Comparison of ENCODE assay signal across 17 cellular contexts in genomic region chr4:83889802-83890201, GRCh38.
DNase-seq lines count a peak whose midpoint lies in the region; ATAC-seq, FAIRE-seq and TF ChIP-seq lines count a peak whose summit lies in the region.
"Had no signal": no experiment of that assay in that cellular context is flagged by ENCODE, and none has a peak within 500 bp of the region (broad histone marks: within the 10 kb centered on the region; RNA-seq: fewer than 3 reads in every experiment).

No MANE protein-coding gene starts in this region.

- H3K4me1 Mint-ChIP-seq in CD4-positive, alpha-beta T cell (ENCODE audit: low read depth): no peaks in the 10 kb centered on the region
- H3K4me1 Mint-ChIP-seq: CD4-positive, CD25-positive, alpha-beta regulatory T cell; naive B cell had no signal

- DNase-seq in H4 (ENCODE audit: low spot score): peak; percentile 18
- DNase-seq in PC-3: peak; percentile 73
- DNase-seq in bronchial epithelial cell (ENCODE audit: low read depth): peak; percentile 84
- DNase-seq in osteoblast (ENCODE audit: insufficient read length, low spot score, missing footprints): no peak
- no peak for DNase-seq in OCI-LY7 (ENCODE audit: low spot score)
- DNase-seq in CD4-positive, alpha-beta T cell: no peak
- DNase-seq: CD4-positive, CD25-positive, alpha-beta regulatory T cell; naive B cell; NCI-H1092; NCI-H2171 treated with DMSO at 0.1 percent for 48 hours; substantia nigra had no signal

- no peaks in the 10 kb centered on the region for H3K36me3 Mint-ChIP-seq in CD4-positive, alpha-beta T cell (ENCODE audit: low read depth)
- H3K36me3 Mint-ChIP-seq: CD4-positive, CD25-positive, alpha-beta regulatory T cell; naive B cell had no signal

- BruUV-seq in PC-3 (replicated peaks; lab: Mats Ljungman, UMichigan) (no TSS peak), OCI-LY7 (replicated peaks; lab: Mats Ljungman, UMichigan) (no TSS peak)

- no peak overlapping the region; the same call in 1 of the 2 replicates for H3K4me3 ChIP-seq in PC-3 (ENCODE audit: low read length)
- no peak overlapping the region for H3K4me3 ChIP-seq in bronchial epithelial cell (ENCODE audit: low read depth, low read length)
- peak overlapping the region; percentile 24 for H3K4me3 ChIP-seq in osteoblast (ENCODE audit: insufficient read depth, low read length)
- no peak overlapping the region for H3K4me3 ChIP-seq in OCI-LY7 (ENCODE audit: low read depth, low read length, poor library complexity, severe bottlenecking)
- H3K4me3 ChIP-seq: prostate gland had no signal

- no peaks in the 10 kb centered on the region for H3F3A ChIP-seq in PC-3 (ENCODE audit: low read length, unreplicated experiment)

- no peak overlapping the region for H3K4me3 Mint-ChIP-seq in CD4-positive, alpha-beta T cell
- H3K4me3 Mint-ChIP-seq: CD4-positive, CD25-positive, alpha-beta regulatory T cell; naive B cell had no signal

- H3K4me1 ChIP-seq in PC-3 (ENCODE audit: insufficient read depth, low read length) (peaks cover 22% of the 10 kb centered on the region), osteoblast (ENCODE audit: insufficient read depth, low read length) (peaks cover 17% of the 10 kb centered on the region), OCI-LY7 (ENCODE audit: insufficient read depth, low read length, poor library complexity, severe bottlenecking) (no peaks in the 10 kb centered on the region)
- H3K4me1 ChIP-seq: prostate gland had no signal

- H3K27me3 Mint-ChIP-seq in CD4-positive, alpha-beta T cell: no peaks in the 10 kb centered on the region

- CTCF ChIA-PET in PC-3 (lab: Charles Lee): no interaction called here
- CTCF ChIA-PET in OCI-LY7 (lab: Charles Lee; ENCODE audit: unreplicated experiment): no interaction called here
- CTCF ChIA-PET in CD4-positive, alpha-beta T cell (lab: Charles Lee): no interaction called here

- no peaks in the 10 kb centered on the region for H3K79me2 ChIP-seq in PC-3 (ENCODE audit: low read length)
- H3K79me2 ChIP-seq in osteoblast (ENCODE audit: insufficient read depth, low read length): no peaks in the 10 kb centered on the region
- no peaks in the 10 kb centered on the region for H3K79me2 ChIP-seq in OCI-LY7 (ENCODE audit: insufficient read depth, low read depth, low read length)

- H2AFZ ChIP-seq in PC-3 (ENCODE audit: low read length) (no peak overlapping the region), osteoblast (ENCODE audit: low read length) (no peak overlapping the region), OCI-LY7 (ENCODE audit: low read length) (no peak overlapping the region)

- H3K27ac ChIP-seq in PC-3 (ENCODE audit: low read length) (peak overlapping the region; percentile 53), osteoblast (ENCODE audit: low read depth, low read length) (peak overlapping the region; percentile 89), OCI-LY7 (ENCODE audit: low read depth, low read length, poor library complexity, severe bottlenecking) (no peak overlapping the region)
- H3K27ac ChIP-seq in CD4-positive, alpha-beta T cell (ENCODE audit: low read depth, low read length): no peak overlapping the region
- H3K27ac ChIP-seq: prostate gland had no signal

- H4K20me1 ChIP-seq in PC-3 (ENCODE audit: low read length): no peaks in the 10 kb centered on the region
- H4K20me1 ChIP-seq in osteoblast (ENCODE audit: insufficient read depth, low read length): no peaks in the 10 kb centered on the region
- no peaks in the 10 kb centered on the region for H4K20me1 ChIP-seq in OCI-LY7 (ENCODE audit: insufficient read depth, low read length)

- H3K9me3 ChIP-seq in PC-3 (ENCODE audit: low read length) (no peaks in the 10 kb centered on the region), osteoblast (ENCODE audit: low read depth, low read length) (no peaks in the 10 kb centered on the region), OCI-LY7 (ENCODE audit: low read length) (no peaks in the 10 kb centered on the region)
- no peaks in the 10 kb centered on the region for H3K9me3 ChIP-seq in CD4-positive, alpha-beta T cell (ENCODE audit: control insufficient read depth, low read length)
- H3K9me3 ChIP-seq: prostate gland had no signal

- H3K36me3 ChIP-seq in PC-3 (ENCODE audit: low read depth, low read length) (no peaks in the 10 kb centered on the region), bronchial epithelial cell (ENCODE audit: control insufficient read depth, insufficient read depth, low read length) (no peaks in the 10 kb centered on the region), osteoblast (ENCODE audit: insufficient read depth, low read length) (no peaks in the 10 kb centered on the region), OCI-LY7 (ENCODE audit: insufficient read depth, low read length) (no peaks in the 10 kb centered on the region)
- H3K36me3 ChIP-seq: prostate gland had no signal

- ATAC-seq in PC-3: peak; percentile 81
- ATAC-seq in HG03469 (IDR thresholded peaks at IDR 0.05; ENCODE audit: unreplicated experiment): no peak
- no peak for ATAC-seq in GM19023 (IDR thresholded peaks at IDR 0.05; ENCODE audit: unreplicated experiment)
- no peak for ATAC-seq in CD4-positive, alpha-beta T cell (ENCODE audit: poor library complexity)
- ATAC-seq: esophagus mucosa had no signal

- H3K9ac ChIP-seq in PC-3 (ENCODE audit: low read length): no peak overlapping the region

- POLR2A ChIA-PET in PC-3 (lab: Charles Lee; ENCODE audit: unreplicated experiment) (interaction anchor here (0.7 kb wide), 1 partner anchor 673 kb away, joined by 5 read pairs; no protein-coding TSS in a partner anchor), OCI-LY7 (lab: Charles Lee) (no interaction called here)
- POLR2A ChIA-PET in CD4-positive, alpha-beta T cell (lab: Charles Lee): no interaction called here

- H3K27me3 ChIP-seq in PC-3 (ENCODE audit: low read length): no peaks in the 10 kb centered on the region
- H3K27me3 ChIP-seq in bronchial epithelial cell (ENCODE audit: control insufficient read depth, insufficient read depth, low read length): no peaks in the 10 kb centered on the region
- H3K27me3 ChIP-seq in osteoblast (ENCODE audit: insufficient read depth, low read length): no peaks in the 10 kb centered on the region
- no peaks in the 10 kb centered on the region for H3K27me3 ChIP-seq in CD4-positive, alpha-beta T cell (ENCODE audit: control insufficient read depth, insufficient read depth, low read length)

- H3K4me2 ChIP-seq in PC-3 (ENCODE audit: low read length): peak overlapping the region; percentile 71
- peak overlapping the region; percentile 72 for H3K4me2 ChIP-seq in osteoblast (ENCODE audit: insufficient read depth, low read length)
- no peak overlapping the region for H3K4me2 ChIP-seq in OCI-LY7 (ENCODE audit: low read length)

- no peak for FAIRE-seq in bronchial epithelial cell (lab: Jason Lieb, UNC)
- FAIRE-seq: GM12892, TTC549 had no signal

- no peak for TF ChIP-seq CTCF in PC-3 (conservative IDR thresholded peaks at IDR 0.05; ENCODE audit: low read depth, low read length)
- no peak for TF ChIP-seq CTCF in bronchial epithelial cell (IDR thresholded peaks at IDR 0.05; ENCODE audit: insufficient read depth, low read length, severe bottlenecking)
- TF ChIP-seq CTCF in osteoblast (IDR thresholded peaks at IDR 0.05; ENCODE audit: extremely low read depth, low read depth, low read length): no peak
- TF ChIP-seq CTCF in OCI-LY7 (conservative IDR thresholded peaks at IDR 0.05; ENCODE audit: low read length): no peak
- TF ChIP-seq CTCF in CD4-positive, alpha-beta T cell (IDR thresholded peaks at IDR 0.05): no peak

- intact Hi-C loops in PC-3 (cut with micrococcal nuclease) (loop anchor here (2.0 kb wide), 1 partner anchor 37 kb away; no protein-coding TSS in a partner anchor), OCI-LY7 (cut with micrococcal nuclease; ENCODE audit: unreplicated experiment) (no loop called here)
- intact Hi-C loops in CD4-positive, alpha-beta T cell (cut with DNase I, micrococcal nuclease): no loop called here

- peaks cover 2% of the 10 kb centered on the region for H3K9me3 Mint-ChIP-seq in CD4-positive, alpha-beta T cell

- H3K27ac Mint-ChIP-seq in CD4-positive, alpha-beta T cell: no peak overlapping the region
- H3K27ac Mint-ChIP-seq: CD4-positive, CD25-positive, alpha-beta regulatory T cell; naive B cell had no signal

- H3K9me2 ChIP-seq in PC-3 (replicated peaks; ENCODE audit: low read length) (no peaks in the 10 kb centered on the region), OCI-LY7 (ENCODE audit: insufficient read depth, low read length) (no peaks in the 10 kb centered on the region)

Comparison
In these comparisons a context has a peak if more than half of its experiments do, and no peak if none do; other contexts are left out.
1. DNase-seq: peak in H4 (single experiment), PC-3 (single experiment) and bronchial epithelial cell (single experiment); none in osteoblast (single experiment), OCI-LY7 (single experiment) and CD4-positive, alpha-beta T cell (0 of 10).
2. H3K27ac ChIP-seq: peak in PC-3 (single experiment) and osteoblast (single experiment); none in OCI-LY7 (single experiment) and CD4-positive, alpha-beta T cell (single experiment).